Comparison of ENCODE assay signal across 8 cellular contexts in genomic region chr10:110919349-110919931, GRCh38. TPM values are rescaled to one million over a fixed set of nuclear protein-coding genes. Genes with fewer than 3 reads are reported as not detected.
DNase-seq lines count a peak whose midpoint lies in the region; ATAC-seq, FAIRE-seq and TF ChIP-seq lines count a peak whose summit lies in the region.

Gene SHOC2 (plus strand): TSS chr10:110919604. CDS start chr10:110964359, 44,755 bp downstream.

- no peak for TF ChIP-seq EP300 in K562 (IDR thresholded peaks at IDR 0.05; ENCODE audit: low read length)

- in situ Hi-C loops in K562 (cut with MboI), result no loop called here

- peaks cover 29 to 62% of the 10 kb centered on the region in 2 donors for H3K4me1 Mint-ChIP-seq in immature natural killer cell

- H3K27me3 ChIP-seq in K562 (ENCODE audit: control insufficient read depth in 2 of 2, insufficient read depth in 2 of 2, low read length in 2 of 2), result no peaks in the 10 kb centered on the region

- TF ChIP-seq CTCF in AG04449 (IDR thresholded peaks at IDR 0.05; ENCODE audit: insufficient read depth, low read length, missing control alignments) (peak; percentile 54), K562 (IDR thresholded peaks at IDR 0.05 in 2 of 3, conservative IDR thresholded peaks at IDR 0.05 in 1 of 3; ENCODE audit: insufficient read depth in 2 of 3, low read depth in 1 of 3, low read length in 3 of 3) (peak; percentile 14 to 23 (median 21); a peak in 2 of 6 replicates)

- peak; percentile 12 for ATAC-seq in GM18907 (IDR thresholded peaks at IDR 0.05; ENCODE audit: unreplicated experiment)
- ATAC-seq in HG03280 (IDR thresholded peaks at IDR 0.05; ENCODE audit: unreplicated experiment), result peak; percentile 24
- peak; percentile 48 for ATAC-seq in K562

- TF ChIP-seq POLR2A in K562 (conservative IDR thresholded peaks at IDR 0.05), result no peak

- H3K4me2 ChIP-seq in K562 (ENCODE audit: insufficient read depth, low read length), result peak within 1 kb of the TSS; percentile 95

- no peaks in the 10 kb centered on the region for H4K20me1 ChIP-seq in K562 (replicated peaks; ENCODE audit: control insufficient read depth, insufficient read depth, low read length)

- POLR2A ChIA-PET in AG04449 (lab: Yijun Ruan, JAX) (interaction anchor here (0.5 to 1.7 kb wide), 11 partner anchors 10 to 1527 kb away, joined by 3 to 4 read pairs (median 3); partner anchors contain the start of genes VTI1A and ZDHHC6), K562 (lab: Yijun Ruan, JAX) (interaction anchor here (0.6 to 2.4 kb wide), 9 partner anchors 9 to 1115 kb away, joined by 3 to 16 read pairs (median 4); no protein-coding TSS in a partner anchor)

- H3K4me3 Mint-ChIP-seq in immature natural killer cell, result peak within 1 kb of the TSS; percentile 99 to 100 (median 100)

- peak within 1 kb of the TSS; percentile 95 to 98 for H3K9ac ChIP-seq in K562 (ENCODE audit: insufficient read depth in 1 of 2, low read depth in 2 of 2, low read length in 2 of 2)

- DNase-seq in AG04449 (ENCODE audit: low read depth, low spot score), result no peak
- peak; percentile 82 to 98 (median 87) for DNase-seq in K562 (ENCODE audit: extremely low read depth in 1 of 4, low spot score in 3 of 4)
- DNase-seq in immature natural killer cell, result peak; percentile 98 to 99 (median 99)
- DNase-seq in stimulated activated CD4-positive, alpha-beta T cell treated with anti-CD3 and anti-CD28 coated beads, Interleukin-15, amount 100 ng/mL, for 24 hours, result peak; percentile 99
- DNase-seq in HTR-8/SVneo (ENCODE audit: insufficient read length, low spot score), result no peak

- H3K27me3 Mint-ChIP-seq in immature natural killer cell (ENCODE audit: low read depth in 3 of 3), result peaks cover 7 to 24% (median 11%) of the 10 kb centered on the region in 3 donors

- H3K4me1 ChIP-seq in K562 (replicated peaks in 1 of 2; ENCODE audit: control insufficient read depth in 2 of 2, insufficient read depth in 2 of 2, low read length in 2 of 2), result peaks cover 0 to 18% of the 10 kb centered on the region in 2 experiments; a peak in 2 of 5 replicates

- FAIRE-seq in K562 (lab: Jason Lieb, UNC), result no peak
- FAIRE-seq in HTR-8/SVneo (lab: Jason Lieb, UNC), result no peak

- H3K9me3 Mint-ChIP-seq in immature natural killer cell, result no peaks in the 10 kb centered on the region

- CTCF ChIA-PET in AG04449 (lab: Yijun Ruan, JAX) (interaction anchor here (1.0 to 1.6 kb wide), 2 partner anchors 8 to 13 kb away, joined by 3 to 4 read pairs; no protein-coding TSS in a partner anchor), K562 (lab: Yijun Ruan, JAX; ENCODE audit: low intra/inter-chr PET ratio) (no interaction called here)

- H3K27ac ChIP-seq in K562 (ENCODE audit: extremely low read depth, low read depth, low read length), result peak within 1 kb of the TSS; percentile 99

- WGBS in K562 (ENCODE audit: insufficient coverage, low coverage, missing lambda C conversion rate), result 5% methylated on average over 11 of the region's 61 CpGs

- H3K27ac Mint-ChIP-seq in immature natural killer cell, result peak within 1 kb of the TSS; percentile 100

- intact Hi-C loops in T-helper 2 cell treated with Interferon-gamma antibody and Interleukin-4, amounts not matched to agents 100 ng/mL and 5 ng/mL, for 36 hours (cut with micrococcal nuclease), result loop anchor here (1.0 to 5.0 kb wide), 14 partner anchors 17 to 1527 kb away; partner anchors contain the start of genes ADD3, DUSP5, SMC3 and VTI1A
- intact Hi-C loops in K562 (cut with micrococcal nuclease), result no loop called here

- H2AFZ ChIP-seq in K562 (ENCODE audit: low read depth, low read length), result peak within 1 kb of the TSS; percentile 99

- BruUV-seq in K562 (replicated peaks; lab: Mats Ljungman, UMichigan), result no TSS peak

- peaks cover 53% of the 10 kb centered on the region for H3K79me2 ChIP-seq in K562 (ENCODE audit: control insufficient read depth, insufficient read depth, low read length)

- H3K4me3 ChIP-seq in AG04449 (ENCODE audit: low read depth, low read length) (peak within 1 kb of the TSS; percentile 82), K562 (peak within 1 kb of the TSS; percentile 90)

- peaks cover 0 to 3% (median 0%) of the 10 kb centered on the region in 3 donors for H3K36me3 Mint-ChIP-seq in immature natural killer cell

- no peaks in the 10 kb centered on the region for H3K36me3 ChIP-seq in K562 (ENCODE audit: control insufficient read depth, insufficient read depth, low read length)

- TF ChIP-seq RAD21 in K562 (CRISPR knock-in tag; conservative IDR thresholded peaks at IDR 0.05 in 1 of 2, IDR thresholded peaks at IDR 0.05 in 1 of 2), result no peak

- no peaks in the 10 kb centered on the region for H3K9me3 ChIP-seq in K562 (replicated peaks; ENCODE audit: control insufficient read depth, insufficient read depth, low read depth, low read length)

- H3K9me1 ChIP-seq in K562 (ENCODE audit: control insufficient read depth, insufficient read depth, low read length), result no peaks in the 10 kb centered on the region

TF ChIP-seq in K562, 482 proteins besides CTCF, POLR2A, EP300 and RAD21 (continues in another document):
- TF ChIP-seq TAF1 (IDR thresholded peaks at IDR 0.05; ENCODE audit: control insufficient read depth, extremely low read depth, insufficient read depth, low read length, severe bottlenecking), result no peak
- peak; percentile 48 for TF ChIP-seq CCNT2 (IDR thresholded peaks at IDR 0.05; ENCODE audit: borderline replicate concordance, extremely low read depth, insufficient read length, low read depth, low read length)
- no peak for TF ChIP-seq CCAR2 (IDR thresholded peaks at IDR 0.05; ENCODE audit: low read depth, low read length)
- TF ChIP-seq ZNF717 (CRISPR knock-in tag; IDR thresholded peaks at IDR 0.05), result no peak
- TF ChIP-seq, protein P1, sequence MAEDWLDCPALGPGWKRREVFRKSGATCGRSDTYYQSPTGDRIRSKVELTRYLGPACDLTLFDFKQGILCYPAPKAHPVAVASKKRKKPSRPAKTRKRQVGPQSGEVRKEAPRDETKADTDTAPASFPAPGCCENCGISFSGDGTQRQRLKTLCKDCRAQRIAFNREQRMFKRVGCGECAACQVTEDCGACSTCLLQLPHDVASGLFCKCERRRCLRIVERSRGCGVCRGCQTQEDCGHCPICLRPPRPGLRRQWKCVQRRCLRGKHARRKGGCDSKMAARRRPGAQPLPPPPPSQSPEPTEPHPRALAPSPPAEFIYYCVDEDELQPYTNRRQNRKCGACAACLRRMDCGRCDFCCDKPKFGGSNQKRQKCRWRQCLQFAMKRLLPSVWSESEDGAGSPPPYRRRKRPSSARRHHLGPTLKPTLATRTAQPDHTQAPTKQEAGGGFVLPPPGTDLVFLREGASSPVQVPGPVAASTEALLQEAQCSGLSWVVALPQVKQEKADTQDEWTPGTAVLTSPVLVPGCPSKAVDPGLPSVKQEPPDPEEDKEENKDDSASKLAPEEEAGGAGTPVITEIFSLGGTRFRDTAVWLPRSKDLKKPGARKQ (CRISPR knock-in tag; IDR thresholded peaks at IDR 0.05), result no peak
- no peak for TF ChIP-seq GATAD2A (IDR thresholded peaks at IDR 0.05)
- no peak for TF ChIP-seq KDM1A (IDR thresholded peaks at IDR 0.05)
- no peak for TF ChIP-seq ZNF354B (CRISPR knock-in tag; IDR thresholded peaks at IDR 0.05)
- TF ChIP-seq KDM4B (IDR thresholded peaks at IDR 0.05; ENCODE audit: borderline replicate concordance in 2 of 2, low read depth in 1 of 2), result no peak
- TF ChIP-seq POLR3A (IDR thresholded peaks at IDR 0.05; ENCODE audit: borderline replicate concordance, extremely low read depth, insufficient read depth, insufficient read length), result no peak
- no peak for TF ChIP-seq ZNF398 (CRISPR knock-in tag; IDR thresholded peaks at IDR 0.05)
- TF ChIP-seq EP400 (IDR thresholded peaks at IDR 0.05), result no peak
- TF ChIP-seq ZNF696 (CRISPR knock-in tag; conservative IDR thresholded peaks at IDR 0.05), result no peak
- TF ChIP-seq HDAC2 (IDR thresholded peaks at IDR 0.05), result no peak
- TF ChIP-seq ZNF77 (CRISPR knock-in tag; IDR thresholded peaks at IDR 0.05), result no peak
- TF ChIP-seq MYBL2 (IDR thresholded peaks at IDR 0.05; ENCODE audit: low read depth), result no peak
- no peak for TF ChIP-seq MYBL2 (CRISPR knock-in tag; IDR thresholded peaks at IDR 0.05; ENCODE audit: borderline replicate concordance)

RNA-seq across cellular contexts. Expression of gene SHOC2, which starts in this region (rescaled TPM):
- total RNA-seq in T-helper 2 cell treated with Interferon-gamma antibody and Interleukin-4, amounts not matched to agents 100 ng/mL and 5 ng/mL, for 36 hours, result 42.9 and 43.9 TPM in 2 replicates
- 6.3 and 27.4 TPM in 2 replicates for total RNA-seq in K562 (2011; cell fraction: chromatin; rRNA removed; ENCODE audit: low replicate concordance)
- 3.5 and 5.8 TPM in 2 replicates for total RNA-seq in K562 (2011; cell fraction: nucleolus; rRNA removed)
- 8.9 and 10.8 TPM in 2 replicates for total RNA-seq in K562 (2011; cell fraction: nucleoplasm; rRNA removed)
- total RNA-seq in K562 (2014; rRNA removed) (9.2 and 10.2 TPM in 2 replicates), K562 (2014; rRNA removed; fragmentation: Illumina TruSeq; extraction: Trizol) (14.6 and 17.2 TPM in 2 replicates), K562 (2015; rRNA removed; fragmentation: Illumina TruSeq; extraction: Trizol) (13.8 and 16.1 TPM in 2 replicates), K562 (2021) (16.8 and 17.2 TPM in 2 replicates)
- polyA plus RNA-seq in K562 (2011; rRNA removed) (10.2 and 14.9 TPM in 2 replicates), K562 (2014; fragmentation: Illumina TruSeq; extraction: Trizol) (16.3 and 17.2 TPM in 2 replicates), K562 (2014; fragmentation: Nextera tagmentation; extraction: Ambion mirVana) (10 to 100 TPM; 11.4 to 17.5 TPM), K562 (2014; rRNA removed) (9.2 and 10.3 TPM in 2 replicates), immature natural killer cell (10 to 100 TPM; 52.6 to 68.8 (median 52.8) TPM)
- polyA plus RNA-seq in K562 (2011; cell fraction: cytosol; rRNA removed), result 3.5 and 6.9 TPM in 2 replicates
- 3.3 and 4.2 TPM in 2 replicates for polyA plus RNA-seq in K562 (2011; cell fraction: nucleus; rRNA removed)
- 11.0 and 13.0 TPM in 2 replicates for polyA plus RNA-seq in K562 (2012)
- polyA minus RNA-seq in K562 (2011; rRNA and poly(A)+ RNA removed), result 28.5 and 31.2 TPM in 2 replicates
- polyA minus RNA-seq in K562 (2011; cell fraction: cytosol; rRNA and poly(A)+ RNA removed), result 6.8 and 13.1 TPM in 2 replicates
- polyA minus RNA-seq in K562 (2011; cell fraction: nucleus; rRNA and poly(A)+ RNA removed), result 9.7 and 21.9 TPM in 2 replicates

Comparison
In these comparisons a context has a peak if more than half of its experiments do, and no peak if none do; other contexts are left out.
1. DNase-seq: peak in K562 (4 of 4), immature natural killer cell (3 of 3) and stimulated activated CD4-positive, alpha-beta T cell treated with anti-CD3 and anti-CD28 coated beads, Interleukin-15, amount 100 ng/mL, for 24 hours (single experiment); none in AG04449 (single experiment) and HTR-8/SVneo (single experiment).
2. Peak in every context shown above with its lines, with median percentiles within 50 percentile points of each other: ATAC-seq.